8 cellular contexts compared by ENCODE assay signal in genomic region chr15:72319985-72320671, GRCh38. TPM values are rescaled to one million over a fixed set of nuclear protein-coding genes. Genes with fewer than 3 reads are reported as not detected.
A peak's percentile ranks its signal among the peaks of the same experiment; 100 is the strongest.
DNase-seq lines count a peak whose midpoint lies in the region; ATAC-seq lines count a peak whose summit lies in the region.

Gene CELF6, minus strand, starts transcription at chr15:72320157. Its CDS starts 283 bp downstream, at chr15:72319874.

- H3K9me3 ChIP-seq in duodenal mucosa (ENCODE audit: control insufficient read depth in 1 of 2, low read length in 2 of 2), result no peaks in the 10 kb centered on the region

- peak; percentile 84 for ATAC-seq in GM18502 (IDR thresholded peaks at IDR 0.05; ENCODE audit: poor library complexity, unreplicated experiment)
- peak; percentile 78 for ATAC-seq in HG03280 (IDR thresholded peaks at IDR 0.05; ENCODE audit: unreplicated experiment)
- no peak for ATAC-seq in HG03095 (IDR thresholded peaks at IDR 0.05; ENCODE audit: unreplicated experiment)

- DNase-seq in NCI-H774 (lab: John Stamatoyannopoulos, UW) (peak; percentile 91), lung microvascular endothelial cell (ENCODE audit: low read depth in 2 of 2) (peak; percentile 79 to 82)
- peak; percentile 50 to 65 for DNase-seq in activated CD8-positive, alpha-beta memory T cell treated with anti-CD3 and anti-CD28 coated beads for 1 hour (ENCODE audit: extremely low read depth in 1 of 2, low read depth in 1 of 2)
- DNase-seq in stimulated activated CD4-positive, alpha-beta T cell treated with anti-CD3 and anti-CD28 coated beads, TNF-alpha, amount 100 ng/mL, for 1 hour (ENCODE audit: low read depth in 3 of 3, low spot score in 1 of 3), result peak; percentile 28 to 43 (median 33)

- no peak within 1 kb of the TSS for H3K27ac ChIP-seq in duodenal mucosa (ENCODE audit: low read depth, low read length)

- H3K4me3 ChIP-seq in duodenal mucosa (ENCODE audit: low read depth in 1 of 2, low read length in 2 of 2), result peak within 1 kb of the TSS; percentile 70 to 79

- H3K36me3 ChIP-seq in duodenal mucosa (ENCODE audit: control insufficient read depth in 1 of 2, insufficient read depth in 2 of 2, low read length in 2 of 2), result no peaks in the 10 kb centered on the region

- peaks cover 7 to 9% of the 10 kb centered on the region in 2 donors for H3K4me1 ChIP-seq in duodenal mucosa (ENCODE audit: control insufficient read depth in 1 of 2, insufficient read depth in 2 of 2, low read length in 2 of 2)

- H3K9ac ChIP-seq in duodenal mucosa (ENCODE audit: low read depth in 1 of 2, low read length in 2 of 2), result peak within 1 kb of the TSS in 1 of 2 donors; percentile 51

- no peaks in the 10 kb centered on the region for H3K27me3 ChIP-seq in duodenal mucosa (ENCODE audit: control insufficient read depth in 1 of 2, insufficient read depth in 2 of 2, low read length in 2 of 2)

RNA-seq across cellular contexts. Expression of gene CELF6, which starts in this region (rescaled TPM):
- 0.20 TPM in 1 of 2 replicates, not detected in the other for total RNA-seq in lung microvascular endothelial cell

Comparison
In these comparisons a context has a peak if more than half of its experiments do, and no peak if none do; other contexts are left out.
1. Peak in DNase-seq in lung microvascular endothelial cell; RNA of the gene not detected or under 1 TPM.
2. DNase-seq: peak in every context shown above with its lines; median percentile 91 in NCI-H774; 80 in lung microvascular endothelial cell; 58 in activated CD8-positive, alpha-beta memory T cell treated with anti-CD3 and anti-CD28 coated beads for 1 hour; 33 in stimulated activated CD4-positive, alpha-beta T cell treated with anti-CD3 and anti-CD28 coated beads, TNF-alpha, amount 100 ng/mL, for 1 hour.